Comparison of ENCODE assay signal across 8 cellular contexts in genomic region chr2:195660265-195660890, GRCh38. TPM values are rescaled to one million over a fixed set of nuclear protein-coding genes. Genes with fewer than 3 reads are reported as not detected.
DNase-seq lines count a peak whose midpoint lies in the region; ATAC-seq and TF ChIP-seq lines count a peak whose summit lies in the region.

No MANE protein-coding gene starts in this region.

- peaks cover 0 to 9% of the 10 kb centered on the region in 2 donors for H3K27me3 Mint-ChIP-seq in CD8-positive, alpha-beta memory T cell
- H3K27me3 Mint-ChIP-seq in activated T-cell treated with anti-CD3 and anti-CD28 coated beads, Interleukin-2, amount 50 U/mL, for 4 hours (ENCODE audit: low read depth): no peaks in the 10 kb centered on the region
- no peaks in the 10 kb centered on the region for H3K27me3 Mint-ChIP-seq in osteocyte (ENCODE audit: unreplicated experiment)

- TF ChIP-seq CTCF in OCI-LY7 (conservative IDR thresholded peaks at IDR 0.05; ENCODE audit: low read length) (peak; percentile 99), fibroblast of lung (conservative IDR thresholded peaks at IDR 0.05 in 1 of 2, IDR thresholded peaks at IDR 0.05 in 1 of 2; ENCODE audit: low read depth in 1 of 2, low read length in 2 of 2) (peak; percentile 76 to 82), osteocyte (IDR thresholded peaks at IDR 0.05) (peak; percentile 89), tibial artery (IDR thresholded peaks at IDR 0.05) (peak; percentile 70 to 81)

- peak overlapping the region; percentile 81 for H3K4me3 ChIP-seq in CD8-positive, alpha-beta memory T cell (ENCODE audit: low read length)
- H3K4me3 ChIP-seq in OCI-LY7 (ENCODE audit: low read depth, low read length, poor library complexity, severe bottlenecking) (peak overlapping the region; percentile 93), fibroblast of lung (replicated peaks in 1 of 4; ENCODE audit: control extremely low read depth in 1 of 4, insufficient read depth in 1 of 4, low read depth in 3 of 4, low read length in 4 of 4) (peak overlapping the region; percentile 65 to 95 (median 75)), tibial artery (no peak overlapping the region)

- H3K27ac ChIP-seq in CD8-positive, alpha-beta memory T cell (ENCODE audit: low read depth, low read length): peak overlapping the region; percentile 98
- H3K27ac ChIP-seq in OCI-LY7 (ENCODE audit: low read depth, low read length, poor library complexity, severe bottlenecking): peak overlapping the region; percentile 66
- peak overlapping the region; percentile 46 for H3K27ac ChIP-seq in fibroblast of lung (ENCODE audit: insufficient read depth, low read length)
- H3K27ac ChIP-seq in tibial artery: peak overlapping the region in 1 of 2 donors; percentile 97

- H3K4me1 Mint-ChIP-seq in CD8-positive, alpha-beta memory T cell: peaks cover 55 to 71% (median 70%) of the 10 kb centered on the region in 3 donors
- peaks cover 48% of the 10 kb centered on the region for H3K4me1 Mint-ChIP-seq in activated T-cell treated with anti-CD3 and anti-CD28 coated beads, Interleukin-2, amount 50 U/mL, for 4 hours (ENCODE audit: low read depth)
- peaks cover 53% of the 10 kb centered on the region for H3K4me1 Mint-ChIP-seq in osteocyte (ENCODE audit: unreplicated experiment)

- BruUV-seq in OCI-LY7 (replicated peaks; lab: Mats Ljungman, UMichigan): no TSS peak

- DNase-seq in CD8-positive, alpha-beta memory T cell: peak; percentile 65 to 80 (median 72)
- DNase-seq in HS-27A (ENCODE audit: low read depth): peak; percentile 46
- peak; percentile 85 for DNase-seq in OCI-LY7 (ENCODE audit: low spot score)
- DNase-seq in activated T-cell treated with anti-CD3 and anti-CD28 coated beads, Interleukin-2, amount 50 U/mL, for 4 hours: peak; percentile 80
- DNase-seq in fibroblast of lung (ENCODE audit: low read depth in 2 of 2): peak; percentile 63 to 87
- no peak for DNase-seq in osteocyte (ENCODE audit: extremely low spot score, unreplicated experiment)
- DNase-seq in tibial artery: peak; percentile 70 to 71
- no peak for DNase-seq in NCI-H187 treated with DMSO at 0.1 percent for 48 hours (lab: John Stamatoyannopoulos, UW)

- peaks cover 0 to 22% (median 6%) of the 10 kb centered on the region in 3 donors for H3K36me3 Mint-ChIP-seq in CD8-positive, alpha-beta memory T cell
- H3K36me3 Mint-ChIP-seq in activated T-cell treated with anti-CD3 and anti-CD28 coated beads, Interleukin-2, amount 50 U/mL, for 4 hours (ENCODE audit: insufficient read depth): peaks cover 5% of the 10 kb centered on the region
- H3K36me3 Mint-ChIP-seq in osteocyte (ENCODE audit: unreplicated experiment): no peaks in the 10 kb centered on the region

- no peaks in the 10 kb centered on the region for H3K9me2 ChIP-seq in OCI-LY7 (ENCODE audit: insufficient read depth, low read length)

- no peaks in the 10 kb centered on the region for H4K20me1 ChIP-seq in OCI-LY7 (ENCODE audit: insufficient read depth, low read length)
- no peaks in the 10 kb centered on the region for H4K20me1 ChIP-seq in fibroblast of lung (ENCODE audit: control insufficient read depth, extremely low read depth, insufficient read depth, low read length)

- H3K4me2 ChIP-seq in OCI-LY7 (ENCODE audit: low read length): peak overlapping the region; percentile 88
- H3K4me2 ChIP-seq in fibroblast of lung (ENCODE audit: extremely low read depth, insufficient read depth, low read length): peak overlapping the region; percentile 92

- H3K9me3 Mint-ChIP-seq in CD8-positive, alpha-beta memory T cell: peaks cover 0 to 3% (median 0%) of the 10 kb centered on the region in 5 donors
- H3K9me3 Mint-ChIP-seq in activated T-cell treated with anti-CD3 and anti-CD28 coated beads, Interleukin-2, amount 50 U/mL, for 4 hours: no peaks in the 10 kb centered on the region
- no peaks in the 10 kb centered on the region for H3K9me3 Mint-ChIP-seq in osteocyte (ENCODE audit: unreplicated experiment)

- no peak overlapping the region for H2AFZ ChIP-seq in OCI-LY7 (ENCODE audit: low read length)
- no peak overlapping the region for H2AFZ ChIP-seq in fibroblast of lung (ENCODE audit: low read length)

- POLR2A ChIA-PET in CD8-positive, alpha-beta memory T cell (lab: Charles Lee): interaction anchor here (0.5 to 2.2 kb wide), 5 partner anchors 61 to 341 kb away, joined by 3 to 18 read pairs (median 5); no protein-coding TSS in a partner anchor
- POLR2A ChIA-PET in OCI-LY7 (lab: Charles Lee): interaction anchor here (0.7 to 2.5 kb wide), 19 partner anchors 9 to 814 kb away, joined by 3 to 13 read pairs (median 4); no protein-coding TSS in a partner anchor

- H3K27me3 ChIP-seq in CD8-positive, alpha-beta memory T cell (ENCODE audit: insufficient read depth, low read length, poor library complexity, severe bottlenecking): no peaks in the 10 kb centered on the region
- H3K27me3 ChIP-seq in fibroblast of lung (ENCODE audit: control insufficient read depth, insufficient read depth, low read length) (no peaks in the 10 kb centered on the region), tibial artery (no peaks in the 10 kb centered on the region)

- no peak for ATAC-seq in activated T-cell treated with anti-CD3 and anti-CD28 coated beads, Interleukin-2, amount 50 U/mL, for 4 hours

- CTCF ChIA-PET in CD8-positive, alpha-beta memory T cell (lab: Charles Lee): interaction anchor here (0.7 to 5.5 kb wide), 35 partner anchors 8 to 677 kb away, joined by 3 to 120 read pairs (median 4); partner anchors contain the start of gene DNAH7
- CTCF ChIA-PET in OCI-LY7 (lab: Charles Lee; ENCODE audit: unreplicated experiment): interaction anchor here (0.8 to 1.8 kb wide), 6 partner anchors 14 to 162 kb away, joined by 3 to 20 read pairs (median 3); no protein-coding TSS in a partner anchor

- H3K36me3 ChIP-seq in CD8-positive, alpha-beta memory T cell (ENCODE audit: insufficient read depth, low read length): peaks cover 6% of the 10 kb centered on the region
- H3K36me3 ChIP-seq in OCI-LY7 (ENCODE audit: insufficient read depth, low read length): no peaks in the 10 kb centered on the region
- H3K36me3 ChIP-seq in fibroblast of lung (ENCODE audit: control insufficient read depth, insufficient read depth, low read length): no peaks in the 10 kb centered on the region
- H3K36me3 ChIP-seq in tibial artery: no peaks in the 10 kb centered on the region

- peak overlapping the region; percentile 95 to 100 (median 99) for H3K4me3 Mint-ChIP-seq in CD8-positive, alpha-beta memory T cell
- peak overlapping the region; percentile 98 for H3K4me3 Mint-ChIP-seq in activated T-cell treated with anti-CD3 and anti-CD28 coated beads, Interleukin-2, amount 50 U/mL, for 4 hours
- peak overlapping the region; percentile 90 for H3K4me3 Mint-ChIP-seq in osteocyte (ENCODE audit: unreplicated experiment)

- H3K9ac ChIP-seq in fibroblast of lung (ENCODE audit: insufficient read depth, low read length): no peak overlapping the region

- intact Hi-C loops in OCI-LY7 (cut with micrococcal nuclease; ENCODE audit: unreplicated experiment): loop anchor here (1.0 to 5.0 kb wide), 7 partner anchors 84 to 407 kb away; partner anchors contain the start of gene DNAH7
- intact Hi-C loops in tibial artery (cut with DNase I; ENCODE audit: low total_unique reads): loop anchor here (10.0 kb wide), 1 partner anchor 256 kb away; no protein-coding TSS in a partner anchor

- H3K79me2 ChIP-seq in OCI-LY7 (ENCODE audit: insufficient read depth, low read depth, low read length) (peaks cover 46% of the 10 kb centered on the region), fibroblast of lung (ENCODE audit: control insufficient read depth, insufficient read depth, low read length) (peaks cover 55% of the 10 kb centered on the region)

- no peaks in the 10 kb centered on the region for H3K9me3 ChIP-seq in CD8-positive, alpha-beta memory T cell (ENCODE audit: low read length)
- H3K9me3 ChIP-seq in OCI-LY7 (ENCODE audit: low read length) (no peaks in the 10 kb centered on the region), fibroblast of lung (ENCODE audit: control insufficient read depth, insufficient read depth, low read depth, low read length) (no peaks in the 10 kb centered on the region), tibial artery (no peaks in the 10 kb centered on the region)

- peaks cover 35% of the 10 kb centered on the region for H3K4me1 ChIP-seq in CD8-positive, alpha-beta memory T cell (ENCODE audit: insufficient read depth, low read length)
- H3K4me1 ChIP-seq in OCI-LY7 (ENCODE audit: insufficient read depth, low read length, poor library complexity, severe bottlenecking) (peaks cover 28% of the 10 kb centered on the region), fibroblast of lung (ENCODE audit: control insufficient read depth, extremely low read depth, insufficient read depth, low read length) (peaks cover 12% of the 10 kb centered on the region), tibial artery (peaks cover 0 to 38% (median 11%) of the 10 kb centered on the region in 4 donors)

- H3K27ac Mint-ChIP-seq in CD8-positive, alpha-beta memory T cell: peak overlapping the region; percentile 40 to 100 (median 98)
- no peak overlapping the region for H3K27ac Mint-ChIP-seq in osteocyte (ENCODE audit: unreplicated experiment)

RNA-seq across cellular contexts. Expression of gene SLC39A10, which starts 3.4 kb away (rescaled TPM):
- 10 to 100 TPM; 22.2 to 23.6 TPM for total RNA-seq in CD8-positive, alpha-beta memory T cell
- 11.3 TPM for polyA plus RNA-seq in CD8-positive, alpha-beta memory T cell
- 14.7 and 19.6 TPM in 2 replicates for total RNA-seq in OCI-LY7 (2014; rRNA removed; shearing (Covaris generic))
- total RNA-seq in OCI-LY7 (2022): 31.9 and 34.1 TPM in 2 replicates
- 10 to 100 TPM; 17.1 to 21.2 (median 17.8) TPM for total RNA-seq in activated T-cell treated with anti-CD3 and anti-CD28 coated beads, Interleukin-2, amount 50 U/mL, for 4 hours
- 60.9 and 77.0 TPM in 2 replicates for total RNA-seq in fibroblast of lung
- polyA plus RNA-seq in fibroblast of lung: 19.9 and 36.9 TPM in 2 replicates
- 11.7 and 19.9 TPM in 2 replicates for polyA plus RNA-seq in fibroblast of lung (2012)
- 8.0 and 14.8 TPM in 2 replicates for polyA minus RNA-seq in fibroblast of lung (ENCODE audit: low replicate concordance)
- 37.4 and 40.0 TPM in 2 replicates for total RNA-seq in osteocyte

Comparison
In these comparisons a context has a peak if more than half of its experiments do, and no peak if none do; other contexts are left out.
1. DNase-seq: peak in CD8-positive, alpha-beta memory T cell (5 of 5), HS-27A (single experiment), OCI-LY7 (single experiment), activated T-cell treated with anti-CD3 and anti-CD28 coated beads, Interleukin-2, amount 50 U/mL, for 4 hours (single experiment), fibroblast of lung (2 of 2) and tibial artery (2 of 2); none in osteocyte (single experiment) and NCI-H187 treated with DMSO at 0.1 percent for 48 hours (single experiment).
2. H3K4me3 ChIP-seq: peak in CD8-positive, alpha-beta memory T cell (single experiment), OCI-LY7 (single experiment) and fibroblast of lung (4 of 4); none in tibial artery (0 of 2).
3. Peak in every context shown above with its lines, with median percentiles within 50 percentile points of each other: H3K4me3 Mint-ChIP-seq and CTCF ChIP-seq.